In the genomic region with DNA sequence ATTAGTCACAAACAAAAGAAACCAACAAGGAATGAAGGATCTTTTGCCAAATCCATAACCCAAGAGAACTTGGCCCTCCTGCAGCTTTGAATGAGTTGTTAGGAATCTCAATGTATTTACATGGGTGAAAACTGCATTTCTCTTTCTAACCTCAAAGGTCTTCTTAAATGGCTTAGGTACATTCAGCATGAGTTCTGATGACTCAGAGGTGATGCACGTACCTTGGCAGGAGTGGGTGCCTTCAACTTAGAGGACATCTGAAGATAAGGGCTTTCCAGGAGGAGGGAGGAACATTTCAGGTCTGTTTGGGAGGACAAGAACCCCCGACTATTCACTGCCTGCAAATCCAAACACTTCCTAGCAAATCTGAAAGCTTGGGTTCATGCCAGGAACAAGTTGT, we compare ENCODE assay signal across 20 cellular contexts.
A peak's percentile ranks its signal among the peaks of the same experiment; 100 is the strongest.
DNase-seq lines count a peak whose midpoint lies in the region; ATAC-seq and TF ChIP-seq lines count a peak whose summit lies in the region.
"Had no signal": no experiment of that assay in that cellular context is flagged by ENCODE, and none has a peak within 500 bp of the region (broad histone marks: within the 10 kb centered on the region; RNA-seq: fewer than 3 reads in every experiment).

No MANE protein-coding gene starts in this region.

- no peaks in the 10 kb centered on the region for H3K9me3 ChIP-seq in right cardiac atrium (ENCODE audit: control insufficient read depth, low read length)

- WGBS in right cardiac atrium, result 44% methylated on average over 2 of the region's 2 CpGs

- no peaks in the 10 kb centered on the region for H3K4me1 ChIP-seq in right cardiac atrium (ENCODE audit: control insufficient read depth, insufficient read depth, low read length)
- H3K4me1 ChIP-seq: BE2C had no signal

- ATAC-seq in GM21825 (IDR thresholded peaks at IDR 0.05; ENCODE audit: unreplicated experiment), result no peak
- ATAC-seq in right cardiac atrium, result no peak
- ATAC-seq: effector memory CD8-positive, alpha-beta T cell; naive thymus-derived CD8-positive, alpha-beta T cell had no signal

- in situ Hi-C loops in astrocyte of the cerebellum (cut with HindIII; ENCODE audit: low sequenced_read_pairs), result loop anchor here (5.0 kb wide), 1 partner anchor 37 kb away; no protein-coding TSS in a partner anchor

- DNase-seq in DMS153 (lab: John Stamatoyannopoulos, UW) (peak; percentile 29), LoVo (ENCODE audit: low spot score) (peak; percentile 9), astrocyte of the cerebellum (ENCODE audit: low read depth) (peak; percentile 95), kidney tubule cell (ENCODE audit: low spot score) (peak; percentile 57), putamen (ENCODE audit: low spot score) (no peak), right cardiac atrium (no peak), GM10266 (ENCODE audit: extremely low spot score) (no peak)
- DNase-seq: activated CD4-positive, alpha-beta memory T cell treated with anti-CD3 and anti-CD28 coated beads for 36 hours; BE2C; COR-L47; effector memory CD8-positive, alpha-beta T cell; hippocampal formation; islet precursor cell; KG1; mesenchymal stem cell; naive thymus-derived CD8-positive, alpha-beta T cell; NCI-H1092; stimulated activated CD4-positive, alpha-beta T cell treated with anti-CD3 and anti-CD28 coated beads, Interleukin-4, amount 100 ng/mL, for 4 hours had no signal

- H3K27me3 ChIP-seq in right cardiac atrium (ENCODE audit: control insufficient read depth, insufficient read depth), result no peaks in the 10 kb centered on the region
- H3K27me3 ChIP-seq: BE2C had no signal

- no peak for TF ChIP-seq CTCF in astrocyte of the cerebellum (IDR thresholded peaks at IDR 0.05; ENCODE audit: low read depth, low read length, missing control alignments)
- no peak for TF ChIP-seq CTCF in GM10266 (IDR thresholded peaks at IDR 0.05; ENCODE audit: control insufficient read depth, insufficient read depth, low read depth, missing control alignments)

- H3K27ac ChIP-seq in right cardiac atrium (ENCODE audit: low read length), result no peak overlapping the region

- H3K4me3 ChIP-seq in astrocyte of the cerebellum (ENCODE audit: low read depth, low read length) (no peak overlapping the region), right cardiac atrium (ENCODE audit: low read length) (no peak overlapping the region)
- H3K4me3 ChIP-seq: skin epidermis had no signal

- intact Hi-C loops in right cardiac atrium (cut with DNase I), result no loop called here

Comparison
In these comparisons a context has a peak if more than half of its experiments do, and no peak if none do; other contexts are left out.
1. DNase-seq: peak in DMS153 (single experiment), LoVo (single experiment), astrocyte of the cerebellum (single experiment) and kidney tubule cell (single experiment); none in putamen (single experiment), right cardiac atrium (0 of 3) and GM10266 (single experiment).